9 cellular contexts compared by ENCODE assay signal in genomic region chr19:27746691-27747380, GRCh38.
DNase-seq lines count a peak whose midpoint lies in the region; ATAC-seq and TF ChIP-seq lines count a peak whose summit lies in the region.
"Had no signal": no experiment of that assay in that cellular context is flagged by ENCODE, and none has a peak within 500 bp of the region (broad histone marks: within the 10 kb centered on the region; RNA-seq: fewer than 3 reads in every experiment).

No MANE protein-coding gene starts in this region.

- intact Hi-C loops in Right ventricle myocardium superior (cut with DNase I) (loop anchor here (5.0 kb wide), 1 partner anchor 45 kb away; no protein-coding TSS in a partner anchor), posterior vena cava (cut with DNase I) (no loop called here)

- DNase-seq in GM06990 (ENCODE audit: extremely low read depth, insufficient read length) = peak; percentile 0
- DNase-seq in SJCRH30 = peak; percentile 21 to 41
- peak; percentile 61 for DNase-seq in Right ventricle myocardium superior
- peak; percentile 78 for DNase-seq in posterior vena cava (ENCODE audit: low spot score)
- DNase-seq in GM13977 (ENCODE audit: low spot score) = no peak
- no peak for DNase-seq in activated naive CD4-positive, alpha-beta T cell treated with anti-CD3 and anti-CD28 coated beads, Interleukin-2, amount 50 U/mL, for 16 hours
- DNase-seq: KBM-7 had no signal

- TF ChIP-seq CTCF in GM06990 (IDR thresholded peaks at IDR 0.05; ENCODE audit: insufficient read depth, low read length, poor library complexity, severe bottlenecking) (no peak), GM13977 (IDR thresholded peaks at IDR 0.05; ENCODE audit: extremely low read depth, insufficient read depth, missing control alignments) (no peak)

- no peaks in the 10 kb centered on the region for H3K27me3 ChIP-seq in GM06990 (replicated peaks; ENCODE audit: control insufficient read depth, insufficient read depth, low read length)
- H3K27me3 ChIP-seq in SJCRH30 = no peaks in the 10 kb centered on the region

- H3K36me3 ChIP-seq in GM06990 (ENCODE audit: control insufficient read depth, insufficient read depth, low read length) = no peaks in the 10 kb centered on the region
- H3K36me3 ChIP-seq in SJCRH30 = no peaks in the 10 kb centered on the region

- ATAC-seq in Right ventricle myocardium superior (ENCODE audit: poor library complexity) = peak; percentile 86
- no peak for ATAC-seq in HG02588 (IDR thresholded peaks at IDR 0.05; ENCODE audit: unreplicated experiment)
- no peak for ATAC-seq in HG02973 (IDR thresholded peaks at IDR 0.05; ENCODE audit: unreplicated experiment)

- no peak overlapping the region; the same call in 1 of the 2 replicates for H3K27ac ChIP-seq in SJCRH30

- H3K9me3 ChIP-seq in SJCRH30 (replicated peaks) = no peaks in the 10 kb centered on the region

- H3K4me1 ChIP-seq in SJCRH30 = peaks cover 5% of the 10 kb centered on the region

- H3K4me3 ChIP-seq in GM06990 (replicated peaks; ENCODE audit: low read depth, low read length) = no peak overlapping the region
- H3K4me3 ChIP-seq in SJCRH30 = no peak overlapping the region

- in situ Hi-C loops in GM13977 (cut with MboI; ENCODE audit: low pct_unique_long_range_greater_than_20kb, low sequenced_read_pairs, unreplicated experiment) = no loop called here

Comparison
In these comparisons a context has a peak if more than half of its experiments do, and no peak if none do; other contexts are left out.
1. DNase-seq: peak in GM06990 (single experiment), SJCRH30 (2 of 2), Right ventricle myocardium superior (single experiment) and posterior vena cava (single experiment); none in GM13977 (single experiment) and activated naive CD4-positive, alpha-beta T cell treated with anti-CD3 and anti-CD28 coated beads, Interleukin-2, amount 50 U/mL, for 16 hours (single experiment).